In genomic region chr7:121043314-121044234, GRCh38 we compare ENCODE assay signal across 1 cellular context.
TF ChIP-seq lines count a peak whose summit lies in the region.

No MANE protein-coding gene starts in this region.

TF ChIP-seq in K562, 482 proteins besides CTCF, POLR2A, EP300 and RAD21 (continued from another document):
- peak; percentile 69; the same call in 1 of the 2 replicates for TF ChIP-seq CLOCK (CRISPR knock-in tag; IDR thresholded peaks at IDR 0.05; ENCODE audit: borderline replicate concordance)
- TF ChIP-seq SMAD4 (CRISPR knock-in tag; conservative IDR thresholded peaks at IDR 0.05): peak; percentile 68
- TF ChIP-seq MAFF (IDR thresholded peaks at IDR 0.05; ENCODE audit: low read length): peak; percentile 96
- no peak for TF ChIP-seq RBM17 (IDR thresholded peaks at IDR 0.05; ENCODE audit: borderline replicate concordance, low read depth, low read length)
- TF ChIP-seq GATAD2B (IDR thresholded peaks at IDR 0.05; ENCODE audit: borderline replicate concordance): 0 out of 2 replicates have a peak, but pooled peaks have one; percentile 55
- peak; percentile 39; the same call in 1 of the 2 replicates for TF ChIP-seq MECOM (CRISPR knock-in tag; IDR thresholded peaks at IDR 0.05)
- no peak for TF ChIP-seq ZNF518B (CRISPR knock-in tag; IDR thresholded peaks at IDR 0.05)
- TF ChIP-seq NFIC (IDR thresholded peaks at IDR 0.05): no peak
- 0 out of 2 replicates have a peak, but pooled peaks have one; percentile 39 for TF ChIP-seq ZKSCAN3 (CRISPR knock-in tag; IDR thresholded peaks at IDR 0.05)
- TF ChIP-seq ZNF766 (CRISPR knock-in tag; conservative IDR thresholded peaks at IDR 0.05): peak; percentile 55; the same call in 1 of the 2 replicates
- TF ChIP-seq KLF6 (CRISPR knock-in tag; IDR thresholded peaks at IDR 0.05; ENCODE audit: borderline replicate concordance): 0 out of 2 replicates have a peak, but pooled peaks have one; percentile 32
